In genomic region chr14:96055065-96055752, GRCh38 we compare ENCODE assay signal across 18 cellular contexts. TPM values are rescaled to one million over a fixed set of nuclear protein-coding genes. Genes with fewer than 3 reads are reported as not detected.
A peak's percentile ranks its signal among the peaks of the same experiment; 100 is the strongest.
DNase-seq lines count a peak whose midpoint lies in the region.
"Had no signal": no experiment of that assay in that cellular context is flagged by ENCODE, and none has a peak within 500 bp of the region (broad histone marks: within the 10 kb centered on the region; RNA-seq: fewer than 3 reads in every experiment).

No MANE protein-coding gene starts in this region.

- peak overlapping the region; percentile 36 for H3K27ac ChIP-seq in caudate nucleus (ENCODE audit: low read depth, low read length)
- no peak overlapping the region for H3K27ac ChIP-seq in mesenchymal stem cell (ENCODE audit: low read length, poor library complexity, severe bottlenecking)
- peak overlapping the region; percentile 94 for H3K27ac ChIP-seq in stomach smooth muscle (ENCODE audit: low read length)
- H3K27ac ChIP-seq: PC-9, psoas muscle had no signal

- H2AK5ac ChIP-seq in mesenchymal stem cell (ENCODE audit: low read length, severe bottlenecking), result no peak overlapping the region

- H2BK5ac ChIP-seq in mesenchymal stem cell (ENCODE audit: low read depth, low read length, poor library complexity, severe bottlenecking), result no peak overlapping the region

- no peak overlapping the region for H3K4me3 ChIP-seq in mesenchymal stem cell (ENCODE audit: insufficient read depth in 1 of 2, low read depth in 1 of 2, low read length in 2 of 2)
- H3K4me3 ChIP-seq in stomach smooth muscle (ENCODE audit: low read length in 2 of 2), result no peak overlapping the region
- H3K4me3 ChIP-seq: breast epithelium, PC-9, psoas muscle had no signal

- H3K18ac ChIP-seq in mesenchymal stem cell (ENCODE audit: low read depth in 1 of 2, low read length in 2 of 2), result no peak overlapping the region

- H3K4me1 ChIP-seq in mesenchymal stem cell (ENCODE audit: control insufficient read depth, insufficient read depth, low read depth, low read length) (peaks cover 43% of the 10 kb centered on the region), stomach smooth muscle (ENCODE audit: control insufficient read depth, insufficient read depth, low read length) (peaks cover 46% of the 10 kb centered on the region)
- H3K4me1 ChIP-seq: breast epithelium, psoas muscle had no signal

- no peak overlapping the region for H3K27ac Mint-ChIP-seq in activated naive CD8-positive, alpha-beta T cell treated with anti-CD3 and anti-CD28 coated beads for 36 hours
- H3K27ac Mint-ChIP-seq: activated CD4-positive, alpha-beta T cell treated with anti-CD3 and anti-CD28 coated beads, Interleukin-2, amount 10 ng/mL, durations not matched to agents 24 days and 14 days; stimulated activated naive CD8-positive, alpha-beta T cell treated with anti-CD3 and anti-CD28 coated beads, Interleukin-15, Interleukin-2, amounts not matched to agents 100 ng/mL and 50 ng/mL, for 24 hours had no signal

- H3K36me3 Mint-ChIP-seq in activated naive CD8-positive, alpha-beta T cell treated with anti-CD3 and anti-CD28 coated beads for 36 hours, result no peaks in the 10 kb centered on the region

- no peaks in the 10 kb centered on the region for H3K9me3 Mint-ChIP-seq in activated naive CD8-positive, alpha-beta T cell treated with anti-CD3 and anti-CD28 coated beads for 36 hours
- H3K9me3 Mint-ChIP-seq: activated CD4-positive, alpha-beta T cell treated with anti-CD3 and anti-CD28 coated beads, Interleukin-2, amount 10 ng/mL, durations not matched to agents 24 days and 14 days; stimulated activated naive CD8-positive, alpha-beta T cell treated with anti-CD3 and anti-CD28 coated beads, Interleukin-15, Interleukin-2, amounts not matched to agents 100 ng/mL and 50 ng/mL, for 24 hours had no signal

- H2BK120ac ChIP-seq in mesenchymal stem cell (ENCODE audit: low read depth, low read length), result peak overlapping the region; percentile 22

- no peak overlapping the region for H3K4ac ChIP-seq in mesenchymal stem cell (ENCODE audit: low read depth in 1 of 2, low read length in 2 of 2)

- H3K4me1 Mint-ChIP-seq in activated naive CD8-positive, alpha-beta T cell treated with anti-CD3 and anti-CD28 coated beads for 36 hours, result no peaks in the 10 kb centered on the region
- H3K4me1 Mint-ChIP-seq: activated CD4-positive, alpha-beta T cell treated with anti-CD3 and anti-CD28 coated beads, Interleukin-2, amount 10 ng/mL, durations not matched to agents 24 days and 14 days had no signal

- no peak overlapping the region for H3K23ac ChIP-seq in mesenchymal stem cell (ENCODE audit: low read length in 2 of 2)

- H3K9ac ChIP-seq in mesenchymal stem cell (ENCODE audit: low read length) (peak overlapping the region; percentile 79), stomach smooth muscle (ENCODE audit: low read length in 2 of 2) (no peak overlapping the region)

- no peak overlapping the region for H4K91ac ChIP-seq in mesenchymal stem cell (ENCODE audit: low read length)

- no peak overlapping the region for H3K4me3 Mint-ChIP-seq in activated naive CD8-positive, alpha-beta T cell treated with anti-CD3 and anti-CD28 coated beads for 36 hours
- H3K4me3 Mint-ChIP-seq: activated CD4-positive, alpha-beta T cell treated with anti-CD3 and anti-CD28 coated beads, Interleukin-2, amount 10 ng/mL, durations not matched to agents 24 days and 14 days; stimulated activated naive CD8-positive, alpha-beta T cell treated with anti-CD3 and anti-CD28 coated beads, Interleukin-15, Interleukin-2, amounts not matched to agents 100 ng/mL and 50 ng/mL, for 24 hours had no signal

- peaks cover 27% of the 10 kb centered on the region for H3K27me3 Mint-ChIP-seq in activated naive CD8-positive, alpha-beta T cell treated with anti-CD3 and anti-CD28 coated beads for 36 hours

- H3K9me3 ChIP-seq in mesenchymal stem cell (ENCODE audit: control insufficient read depth, low read length), result no peaks in the 10 kb centered on the region
- no peaks in the 10 kb centered on the region for H3K9me3 ChIP-seq in stomach smooth muscle (ENCODE audit: control insufficient read depth in 2 of 2, low read length in 2 of 2)
- H3K9me3 ChIP-seq: breast epithelium, psoas muscle had no signal

- no peak overlapping the region for H2AFZ ChIP-seq in mesenchymal stem cell (ENCODE audit: low read depth, low read length)
- H2AFZ ChIP-seq: PC-9 had no signal

- H3K27me3 ChIP-seq in mesenchymal stem cell (ENCODE audit: control insufficient read depth in 1 of 2, insufficient read depth in 1 of 2, low read length in 2 of 2) (no peaks in the 10 kb centered on the region), stomach smooth muscle (ENCODE audit: control insufficient read depth in 1 of 2, insufficient read depth in 2 of 2, low read length in 2 of 2) (no peaks in the 10 kb centered on the region)
- H3K27me3 ChIP-seq: breast epithelium had no signal

- H4K8ac ChIP-seq in mesenchymal stem cell (ENCODE audit: low read length), result no peak overlapping the region

- H3K4me2 ChIP-seq in mesenchymal stem cell (ENCODE audit: low read length, poor library complexity, severe bottlenecking), result no peak overlapping the region
- H3K4me2 ChIP-seq: PC-9 had no signal

- H2BK12ac ChIP-seq in mesenchymal stem cell (ENCODE audit: low read length in 2 of 2), result no peak overlapping the region

- WGBS in mesenchymal stem cell, result 51% methylated on average over 12 of the region's 12 CpGs

- H3K36me3 ChIP-seq in mesenchymal stem cell (ENCODE audit: control insufficient read depth in 1 of 2, insufficient read depth in 2 of 2, low read depth in 1 of 2, low read length in 2 of 2) (peaks cover 17 to 39% of the 10 kb centered on the region in 2 experiments), stomach smooth muscle (ENCODE audit: control insufficient read depth in 2 of 2, insufficient read depth in 2 of 2, low read length in 2 of 2) (no peaks in the 10 kb centered on the region)
- H3K36me3 ChIP-seq: breast epithelium had no signal

- peak; percentile 17 for DNase-seq in HCEC 1CT
- no peak for DNase-seq in caudate nucleus (lab: John Stamatoyannopoulos, UW)
- DNase-seq in mesenchymal stem cell, result peak; percentile 71
- no peak for DNase-seq in NCI-H748 treated with DMSO at 0.1 percent for 48 hours (lab: John Stamatoyannopoulos, UW)
- DNase-seq in activated naive CD8-positive, alpha-beta T cell treated with anti-CD3 and anti-CD28 coated beads for 36 hours, result no peak
- no peak for DNase-seq in NCI-H748 (lab: John Stamatoyannopoulos, UW; ENCODE audit: unreplicated experiment)
- DNase-seq in pons (ENCODE audit: low spot score), result no peak
- DNase-seq: activated CD4-positive, alpha-beta T cell treated with anti-CD3 and anti-CD28 coated beads, Interleukin-2, amount 10 ng/mL, durations not matched to agents 24 days and 14 days; activated naive CD4-positive, alpha-beta T cell treated with anti-CD3 and anti-CD28 coated beads, Interleukin-2, amount 50 U/mL, for 16 hours; left ventricle myocardium superior; NCI-H187; NCI-H510A treated with DMSO at 0.1 percent for 48 hours; PC-9; psoas muscle; stimulated activated CD4-positive, alpha-beta T cell treated with anti-CD3 and anti-CD28 coated beads, Interleukin-15, amount 100 ng/mL, for 24 hours had no signal

- H2BK15ac ChIP-seq in mesenchymal stem cell (ENCODE audit: low read depth, poor library complexity, severe bottlenecking), result no peak overlapping the region

- peaks cover 60% of the 10 kb centered on the region for H3K79me1 ChIP-seq in mesenchymal stem cell (replicated peaks; ENCODE audit: low read length, poor library complexity, severe bottlenecking)

- H3K14ac ChIP-seq in mesenchymal stem cell (ENCODE audit: low read length in 2 of 2), result no peak overlapping the region

RNA-seq across cellular contexts. Expression of gene C14orf132, which starts 16.0 kb away (rescaled TPM):
- 17.0 TPM for polyA plus RNA-seq in mesenchymal stem cell (2013, experiment 1 of 2)
- polyA plus RNA-seq in mesenchymal stem cell (2013, experiment 2 of 2), result 18.2 TPM
- 1 to 10 TPM; 1.7 to 2.2 TPM for total RNA-seq in activated naive CD8-positive, alpha-beta T cell treated with anti-CD3 and anti-CD28 coated beads for 36 hours
- total RNA-seq: PC-9 had no signal

Comparison
In these comparisons a context has a peak if more than half of its experiments do, and no peak if none do; other contexts are left out.
1. DNase-seq: peak in HCEC 1CT (single experiment) and mesenchymal stem cell (single experiment); none in caudate nucleus (0 of 61), NCI-H748 treated with DMSO at 0.1 percent for 48 hours (single experiment), activated naive CD8-positive, alpha-beta T cell treated with anti-CD3 and anti-CD28 coated beads for 36 hours (single experiment), NCI-H748 (single experiment) and pons (single experiment).